Comparison of ENCODE assay signal across 8 cellular contexts in genomic region chr11:120801801-120802689, GRCh38.
A peak's percentile ranks its signal among the peaks of the same experiment; 100 is the strongest.
DNase-seq lines count a peak whose midpoint lies in the region; TF ChIP-seq lines count a peak whose summit lies in the region.

No MANE protein-coding gene starts in this region.

- no peak overlapping the region for H2BK15ac ChIP-seq in mesendoderm (replicated peaks; ENCODE audit: low read depth)

- H3K79me2 ChIP-seq in mesendoderm (ENCODE audit: control insufficient read depth, insufficient read depth, low read length): no peaks in the 10 kb centered on the region

- H3K4me1 ChIP-seq in cardiac muscle cell (ENCODE audit: low read depth) (no peaks in the 10 kb centered on the region), mesendoderm (ENCODE audit: control insufficient read depth, low read depth, low read length) (no peaks in the 10 kb centered on the region)

- peak; percentile 68 to 81 for DNase-seq in cardiac muscle cell (ENCODE audit: low read depth in 1 of 2, low spot score in 1 of 2)
- DNase-seq in cardiac septum (ENCODE audit: low spot score): no peak
- DNase-seq in NCI-H1930 (lab: John Stamatoyannopoulos, UW): peak; percentile 14 to 66
- peak; percentile 83 for DNase-seq in activated CD4-positive, alpha-beta T cell treated with anti-CD3 and anti-CD28 coated beads, Interleukin-2, amount 10 ng/mL, durations not matched to agents 24 days and 14 days
- DNase-seq in effector CD8-positive, alpha-beta T cell (lab: John Stamatoyannopoulos, UW): peak; percentile 4
- peak; percentile 70 for DNase-seq in mesendoderm
- DNase-seq in stimulated activated CD8-positive, alpha-beta memory T cell treated with anti-CD3 and anti-CD28 coated beads, Interleukin-7, amount 100 ng/mL, for 48 hours (ENCODE audit: extremely low read depth in 1 of 2, low read depth in 1 of 2): peak; percentile 4 to 12
- no peak for DNase-seq in posterior vena cava (ENCODE audit: low spot score)

- no peaks in the 10 kb centered on the region for H3K79me1 ChIP-seq in mesendoderm (ENCODE audit: low read length)

- H3K23ac ChIP-seq in mesendoderm (ENCODE audit: low read length): no peak overlapping the region

- H3K4me2 ChIP-seq in mesendoderm (ENCODE audit: low read length): no peak overlapping the region

- H3K4ac ChIP-seq in mesendoderm (ENCODE audit: low read depth, low read length): no peak overlapping the region

- no peaks in the 10 kb centered on the region for H3K9me3 Mint-ChIP-seq in activated CD4-positive, alpha-beta T cell treated with anti-CD3 and anti-CD28 coated beads, Interleukin-2, amount 10 ng/mL, durations not matched to agents 24 days and 14 days

- no peak overlapping the region for H2AK5ac ChIP-seq in mesendoderm (ENCODE audit: low read length)

- no peaks in the 10 kb centered on the region for H3K9me3 ChIP-seq in cardiac muscle cell (ENCODE audit: low read depth)

- no peaks in the 10 kb centered on the region for H3K4me1 Mint-ChIP-seq in activated CD4-positive, alpha-beta T cell treated with anti-CD3 and anti-CD28 coated beads, Interleukin-2, amount 10 ng/mL, durations not matched to agents 24 days and 14 days

- no peak overlapping the region for H2BK5ac ChIP-seq in mesendoderm (ENCODE audit: low read length)

- H3K56ac ChIP-seq in mesendoderm (ENCODE audit: low read length): no peak overlapping the region

- H4K8ac ChIP-seq in mesendoderm (ENCODE audit: low read depth, low read length): no peak overlapping the region

- H3K4me3 Mint-ChIP-seq in activated CD4-positive, alpha-beta T cell treated with anti-CD3 and anti-CD28 coated beads, Interleukin-2, amount 10 ng/mL, durations not matched to agents 24 days and 14 days: no peak overlapping the region

- H3K27me3 ChIP-seq in cardiac muscle cell: no peaks in the 10 kb centered on the region
- no peaks in the 10 kb centered on the region for H3K27me3 ChIP-seq in mesendoderm (ENCODE audit: insufficient read depth, low read length, poor library complexity)

- no peak overlapping the region for H2BK120ac ChIP-seq in mesendoderm (ENCODE audit: low read depth, low read length)

- peak overlapping the region; percentile 69 for H3K27ac Mint-ChIP-seq in activated CD4-positive, alpha-beta T cell treated with anti-CD3 and anti-CD28 coated beads, Interleukin-2, amount 10 ng/mL, durations not matched to agents 24 days and 14 days

- H3K4me3 ChIP-seq in cardiac muscle cell (no peak overlapping the region), mesendoderm (ENCODE audit: low read length) (no peak overlapping the region)

- H3K9ac ChIP-seq in mesendoderm (ENCODE audit: low read length): no peak overlapping the region

- H4K5ac ChIP-seq in mesendoderm (ENCODE audit: low read length): no peak overlapping the region

- H3K18ac ChIP-seq in mesendoderm (ENCODE audit: low read length): no peak overlapping the region

- intact Hi-C loops in cardiac septum (cut with DNase I) (loop anchor here (2.0 kb wide), 1 partner anchor 291 kb away; the partner anchor contains the start of gene GRIK4), posterior vena cava (cut with DNase I) (loop anchor here in 1 of 2 donors (10.0 kb wide), 1 partner anchor 287 kb away; the partner anchor contains the start of gene GRIK4)
- intact Hi-C loops in activated CD4-positive, alpha-beta T cell treated with anti-CD3 and anti-CD28 coated beads, Interleukin-2, amount 10 ng/mL, durations not matched to agents 24 days and 14 days (cut with micrococcal nuclease): loop anchor here (1.0 to 10.0 kb wide), 2 partner anchors 291 to 467 kb away; partner anchors contain the start of genes ARHGEF12 and GRIK4

- no peaks in the 10 kb centered on the region for H3K36me3 Mint-ChIP-seq in activated CD4-positive, alpha-beta T cell treated with anti-CD3 and anti-CD28 coated beads, Interleukin-2, amount 10 ng/mL, durations not matched to agents 24 days and 14 days (ENCODE audit: low read depth)

- H3K27me3 Mint-ChIP-seq in activated CD4-positive, alpha-beta T cell treated with anti-CD3 and anti-CD28 coated beads, Interleukin-2, amount 10 ng/mL, durations not matched to agents 24 days and 14 days: peaks cover 2% of the 10 kb centered on the region

- TF ChIP-seq CTCF in cardiac muscle cell (IDR thresholded peaks at IDR 0.05; ENCODE audit: low read depth, low read length): peak; percentile 96

- H3K36me3 ChIP-seq in cardiac muscle cell (no peaks in the 10 kb centered on the region), mesendoderm (ENCODE audit: control insufficient read depth, insufficient read depth, low read length) (no peaks in the 10 kb centered on the region)

- WGBS in mesendoderm (ENCODE audit: extremely low coverage, insufficient coverage, low lambda C conversion rate): no CpG with 5 or more reads among the region's 9 CpGs

- H3K27ac ChIP-seq in cardiac muscle cell (no peak overlapping the region), mesendoderm (ENCODE audit: low read depth, low read length) (no peak overlapping the region)

Comparison
In these comparisons a context has a peak if more than half of its experiments do, and no peak if none do; other contexts are left out.
1. DNase-seq: peak in cardiac muscle cell (2 of 2), NCI-H1930 (2 of 2), activated CD4-positive, alpha-beta T cell treated with anti-CD3 and anti-CD28 coated beads, Interleukin-2, amount 10 ng/mL, durations not matched to agents 24 days and 14 days (single experiment), effector CD8-positive, alpha-beta T cell (single experiment), mesendoderm (single experiment) and stimulated activated CD8-positive, alpha-beta memory T cell treated with anti-CD3 and anti-CD28 coated beads, Interleukin-7, amount 100 ng/mL, for 48 hours (2 of 2); none in cardiac septum (single experiment) and posterior vena cava (single experiment).